Comparison of ENCODE assay signal across 1 cellular context in genomic region chr12:71621938-71622337, GRCh38.
TF ChIP-seq lines count a peak whose summit lies in the region.

No MANE protein-coding gene starts in this region.

TF ChIP-seq in GM23338, 12 proteins besides CTCF, POLR2A, EP300 and RAD21 (continued from another document):
- TF ChIP-seq, protein P1, sequence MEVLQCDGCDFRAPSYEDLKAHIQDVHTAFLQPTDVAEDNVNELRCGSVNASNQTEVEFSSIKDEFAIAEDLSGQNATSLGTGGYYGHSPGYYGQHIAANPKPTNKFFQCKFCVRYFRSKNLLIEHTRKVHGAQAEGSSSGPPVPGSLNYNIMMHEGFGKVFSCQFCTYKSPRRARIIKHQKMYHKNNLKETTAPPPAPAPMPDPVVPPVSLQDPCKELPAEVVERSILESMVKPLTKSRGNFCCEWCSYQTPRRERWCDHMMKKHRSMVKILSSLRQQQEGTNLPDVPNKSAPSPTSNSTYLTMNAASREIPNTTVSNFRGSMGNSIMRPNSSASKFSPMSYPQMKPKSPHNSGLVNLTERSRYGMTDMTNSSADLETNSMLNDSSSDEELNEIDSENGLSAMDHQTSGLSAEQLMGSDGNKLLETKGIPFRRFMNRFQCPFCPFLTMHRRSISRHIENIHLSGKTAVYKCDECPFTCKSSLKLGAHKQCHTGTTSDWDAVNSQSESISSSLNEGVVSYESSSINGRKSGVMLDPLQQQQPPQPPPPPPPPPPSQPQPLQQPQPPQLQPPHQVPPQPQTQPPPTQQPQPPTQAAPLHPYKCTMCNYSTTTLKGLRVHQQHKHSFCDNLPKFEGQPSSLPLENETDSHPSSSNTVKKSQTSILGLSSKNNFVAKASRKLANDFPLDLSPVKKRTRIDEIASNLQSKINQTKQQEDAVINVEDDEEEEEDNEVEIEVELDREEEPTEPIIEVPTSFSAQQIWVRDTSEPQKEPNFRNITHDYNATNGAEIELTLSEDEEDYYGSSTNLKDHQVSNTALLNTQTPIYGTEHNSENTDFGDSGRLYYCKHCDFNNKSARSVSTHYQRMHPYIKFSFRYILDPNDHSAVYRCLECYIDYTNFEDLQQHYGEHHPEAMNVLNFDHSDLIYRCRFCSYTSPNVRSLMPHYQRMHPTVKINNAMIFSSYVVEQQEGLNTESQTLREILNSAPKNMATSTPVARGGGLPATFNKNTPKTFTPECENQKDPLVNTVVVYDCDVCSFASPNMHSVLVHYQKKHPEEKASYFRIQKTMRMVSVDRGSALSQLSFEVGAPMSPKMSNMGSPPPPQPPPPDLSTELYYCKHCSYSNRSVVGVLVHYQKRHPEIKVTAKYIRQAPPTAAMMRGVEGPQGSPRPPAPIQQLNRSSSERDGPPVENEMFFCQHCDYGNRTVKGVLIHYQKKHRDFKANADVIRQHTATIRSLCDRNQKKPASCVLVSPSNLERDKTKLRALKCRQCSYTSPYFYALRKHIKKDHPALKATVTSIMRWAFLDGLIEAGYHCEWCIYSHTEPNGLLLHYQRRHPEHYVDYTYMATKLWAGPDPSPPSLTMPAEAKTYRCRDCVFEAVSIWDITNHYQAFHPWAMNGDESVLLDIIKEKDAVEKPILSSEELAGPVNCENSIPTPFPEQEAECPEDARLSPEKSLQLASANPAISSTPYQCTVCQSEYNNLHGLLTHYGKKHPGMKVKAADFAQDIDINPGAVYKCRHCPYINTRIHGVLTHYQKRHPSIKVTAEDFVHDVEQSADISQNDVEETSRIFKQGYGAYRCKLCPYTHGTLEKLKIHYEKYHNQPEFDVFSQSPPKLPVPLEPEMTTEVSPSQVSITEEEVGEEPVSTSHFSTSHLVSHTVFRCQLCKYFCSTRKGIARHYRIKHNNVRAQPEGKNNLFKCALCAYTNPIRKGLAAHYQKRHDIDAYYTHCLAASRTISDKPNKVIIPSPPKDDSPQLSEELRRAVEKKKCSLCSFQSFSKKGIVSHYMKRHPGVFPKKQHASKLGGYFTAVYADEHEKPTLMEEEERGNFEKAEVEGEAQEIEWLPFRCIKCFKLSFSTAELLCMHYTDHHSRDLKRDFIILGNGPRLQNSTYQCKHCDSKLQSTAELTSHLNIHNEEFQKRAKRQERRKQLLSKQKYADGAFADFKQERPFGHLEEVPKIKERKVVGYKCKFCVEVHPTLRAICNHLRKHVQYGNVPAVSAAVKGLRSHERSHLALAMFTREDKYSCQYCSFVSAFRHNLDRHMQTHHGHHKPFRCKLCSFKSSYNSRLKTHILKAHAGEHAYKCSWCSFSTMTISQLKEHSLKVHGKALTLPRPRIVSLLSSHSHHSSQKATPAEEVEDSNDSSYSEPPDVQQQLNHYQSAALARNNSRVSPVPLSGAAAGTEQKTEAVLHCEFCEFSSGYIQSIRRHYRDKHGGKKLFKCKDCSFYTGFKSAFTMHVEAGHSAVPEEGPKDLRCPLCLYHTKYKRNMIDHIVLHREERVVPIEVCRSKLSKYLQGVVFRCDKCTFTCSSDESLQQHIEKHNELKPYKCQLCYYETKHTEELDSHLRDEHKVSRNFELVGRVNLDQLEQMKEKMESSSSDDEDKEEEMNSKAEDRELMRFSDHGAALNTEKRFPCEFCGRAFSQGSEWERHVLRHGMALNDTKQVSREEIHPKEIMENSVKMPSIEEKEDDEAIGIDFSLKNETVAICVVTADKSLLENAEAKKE (CRISPR knock-in tag; IDR thresholded peaks at IDR 0.05): no peak
- TF ChIP-seq JUNB (IDR thresholded peaks at IDR 0.05; ENCODE audit: unreplicated experiment) (no peak), ZNF331 (CRISPR knock-in tag; IDR thresholded peaks at IDR 0.05; ENCODE audit: low read depth) (no peak), CREB1 (CRISPR knock-in tag; IDR thresholded peaks at IDR 0.05; ENCODE audit: low read depth) (no peak), REST (IDR thresholded peaks at IDR 0.05; ENCODE audit: unreplicated experiment) (no peak), EZH2 (IDR thresholded peaks at IDR 0.05; ENCODE audit: low read depth, unreplicated experiment) (no peak), ZNF114 (CRISPR knock-in tag; IDR thresholded peaks at IDR 0.05) (no peak), POLR2AphosphoS5 (IDR thresholded peaks at IDR 0.05; ENCODE audit: low read depth) (no peak), STAT1 (IDR thresholded peaks at IDR 0.05; ENCODE audit: unreplicated experiment) (no peak)
- TF ChIP-seq, protein P2, sequence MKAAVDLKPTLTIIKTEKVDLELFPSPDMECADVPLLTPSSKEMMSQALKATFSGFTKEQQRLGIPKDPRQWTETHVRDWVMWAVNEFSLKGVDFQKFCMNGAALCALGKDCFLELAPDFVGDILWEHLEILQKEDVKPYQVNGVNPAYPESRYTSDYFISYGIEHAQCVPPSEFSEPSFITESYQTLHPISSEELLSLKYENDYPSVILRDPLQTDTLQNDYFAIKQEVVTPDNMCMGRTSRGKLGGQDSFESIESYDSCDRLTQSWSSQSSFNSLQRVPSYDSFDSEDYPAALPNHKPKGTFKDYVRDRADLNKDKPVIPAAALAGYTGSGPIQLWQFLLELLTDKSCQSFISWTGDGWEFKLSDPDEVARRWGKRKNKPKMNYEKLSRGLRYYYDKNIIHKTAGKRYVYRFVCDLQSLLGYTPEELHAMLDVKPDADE (IDR thresholded peaks at IDR 0.05): no peak
